1 cellular context compared by ENCODE assay signal in the genomic region with DNA sequence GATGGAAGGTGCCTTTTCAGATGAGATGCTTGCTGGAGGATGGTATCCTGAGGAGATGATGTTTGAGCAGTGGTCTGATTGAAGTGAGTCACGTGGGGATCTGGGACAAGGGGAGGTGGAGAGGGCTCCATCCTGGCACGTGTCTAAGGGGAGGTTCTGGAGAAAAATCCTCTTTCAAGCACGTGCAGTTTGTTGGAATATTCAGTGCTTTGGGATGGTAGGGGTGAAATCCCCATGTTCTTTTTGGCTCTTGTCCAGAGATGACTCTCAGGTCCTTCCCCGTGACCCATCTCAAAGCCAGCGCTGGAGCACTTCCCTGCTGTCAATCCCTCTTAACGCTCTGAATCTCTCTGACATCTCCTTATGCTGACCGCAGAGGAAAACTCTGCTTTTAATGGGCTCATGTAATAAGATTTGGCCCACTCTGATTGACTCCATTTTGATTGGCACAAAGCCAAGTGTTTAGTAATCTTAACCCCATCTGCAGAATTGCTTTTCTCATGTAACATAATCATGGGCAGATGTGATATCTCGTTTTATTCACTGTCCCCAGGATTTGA.
A peak's percentile ranks its signal among the peaks of the same experiment; 100 is the strongest.
TF ChIP-seq lines count a peak whose summit lies in the region.

No MANE protein-coding gene starts in this region.

TF ChIP-seq in HEK293, 187 proteins besides CTCF, POLR2A, EP300 and RAD21 (continued from another document and continues in another):
- TF ChIP-seq HIC1 (tag by site-specific recombination; IDR thresholded peaks at IDR 0.05) = peak; percentile 43; the same call in 1 of the 2 replicates
- no peak for TF ChIP-seq RBAK (tag by site-specific recombination; IDR thresholded peaks at IDR 0.05)
- peak; percentile 54; the same call in 1 of the 2 replicates for TF ChIP-seq FEZF1 (tag by site-specific recombination; IDR thresholded peaks at IDR 0.05)
- TF ChIP-seq, protein P1, sequence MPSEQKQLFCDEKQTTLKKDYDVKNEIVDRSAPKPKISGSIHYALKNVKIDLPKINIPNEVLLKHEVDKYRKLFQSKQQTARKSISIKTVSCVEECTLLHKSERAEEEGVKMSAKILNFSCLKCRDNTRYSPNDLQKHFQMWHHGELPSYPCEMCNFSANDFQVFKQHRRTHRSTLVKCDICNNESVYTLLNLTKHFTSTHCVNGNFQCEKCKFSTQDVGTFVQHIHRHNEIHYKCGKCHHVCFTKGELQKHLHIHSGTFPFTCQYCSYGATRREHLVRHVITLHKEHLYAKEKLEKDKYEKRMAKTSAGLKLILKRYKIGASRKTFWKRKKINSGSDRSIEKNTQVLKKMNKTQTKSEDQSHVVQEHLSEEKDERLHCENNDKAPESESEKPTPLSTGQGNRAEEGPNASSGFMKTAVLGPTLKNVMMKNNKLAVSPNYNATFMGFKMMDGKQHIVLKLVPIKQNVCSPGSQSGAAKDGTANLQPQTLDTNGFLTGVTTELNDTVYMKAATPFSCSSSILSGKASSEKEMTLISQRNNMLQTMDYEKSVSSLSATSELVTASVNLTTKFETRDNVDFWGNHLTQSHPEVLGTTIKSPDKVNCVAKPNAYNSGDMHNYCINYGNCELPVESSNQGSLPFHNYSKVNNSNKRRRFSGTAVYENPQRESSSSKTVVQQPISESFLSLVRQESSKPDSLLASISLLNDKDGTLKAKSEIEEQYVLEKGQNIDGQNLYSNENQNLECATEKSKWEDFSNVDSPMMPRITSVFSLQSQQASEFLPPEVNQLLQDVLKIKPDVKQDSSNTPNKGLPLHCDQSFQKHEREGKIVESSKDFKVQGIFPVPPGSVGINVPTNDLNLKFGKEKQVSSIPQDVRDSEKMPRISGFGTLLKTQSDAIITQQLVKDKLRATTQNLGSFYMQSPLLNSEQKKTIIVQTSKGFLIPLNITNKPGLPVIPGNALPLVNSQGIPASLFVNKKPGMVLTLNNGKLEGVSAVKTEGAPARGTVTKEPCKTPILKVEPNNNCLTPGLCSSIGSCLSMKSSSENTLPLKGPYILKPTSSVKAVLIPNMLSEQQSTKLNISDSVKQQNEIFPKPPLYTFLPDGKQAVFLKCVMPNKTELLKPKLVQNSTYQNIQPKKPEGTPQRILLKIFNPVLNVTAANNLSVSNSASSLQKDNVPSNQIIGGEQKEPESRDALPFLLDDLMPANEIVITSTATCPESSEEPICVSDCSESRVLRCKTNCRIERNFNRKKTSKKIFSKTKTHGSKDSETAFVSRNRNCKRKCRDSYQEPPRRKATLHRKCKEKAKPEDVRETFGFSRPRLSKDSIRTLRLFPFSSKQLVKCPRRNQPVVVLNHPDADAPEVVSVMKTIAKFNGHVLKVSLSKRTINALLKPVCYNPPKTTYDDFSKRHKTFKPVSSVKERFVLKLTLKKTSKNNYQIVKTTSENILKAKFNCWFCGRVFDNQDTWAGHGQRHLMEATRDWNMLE (tag by site-specific recombination; conservative IDR thresholded peaks at IDR 0.05; ENCODE audit: low read depth) = no peak
- TF ChIP-seq PRDM6 (tag by site-specific recombination; IDR thresholded peaks at IDR 0.05) = peak; percentile 85
- TF ChIP-seq ZBTB10 (tag by site-specific recombination; IDR thresholded peaks at IDR 0.05) = no peak
- peak; percentile 96 for TF ChIP-seq ZNF174 (tag by site-specific recombination; IDR thresholded peaks at IDR 0.05)
- no peak for TF ChIP-seq ZNF362 (tag by site-specific recombination; IDR thresholded peaks at IDR 0.05)
- peak; percentile 82; the same call in 1 of the 2 replicates for TF ChIP-seq ZNF776 (tag by site-specific recombination; IDR thresholded peaks at IDR 0.05; ENCODE audit: borderline replicate concordance)
- peak; percentile 61 for TF ChIP-seq ZXDB (tag by site-specific recombination; IDR thresholded peaks at IDR 0.05)
- TF ChIP-seq ZNF121 (tag by site-specific recombination; IDR thresholded peaks at IDR 0.05) = no peak
- TF ChIP-seq ZNF571 (tag by site-specific recombination; IDR thresholded peaks at IDR 0.05) = no peak
- no peak for TF ChIP-seq ZNF449 (tag by site-specific recombination; IDR thresholded peaks at IDR 0.05)
- peak; percentile 60 for TF ChIP-seq ZNF600 (tag by site-specific recombination; IDR thresholded peaks at IDR 0.05)
- TF ChIP-seq ZNF16 (tag by site-specific recombination; IDR thresholded peaks at IDR 0.05; ENCODE audit: low read depth) = no peak
- peak; percentile 61; the same call in 1 of the 2 replicates for TF ChIP-seq ZNF214 (tag by site-specific recombination; IDR thresholded peaks at IDR 0.05; ENCODE audit: borderline replicate concordance)
- TF ChIP-seq ZNF324 (tag by site-specific recombination; IDR thresholded peaks at IDR 0.05) = peak; percentile 63; the same call in 1 of the 2 replicates
- TF ChIP-seq ZNF596 (tag by site-specific recombination; IDR thresholded peaks at IDR 0.05) = no peak
- TF ChIP-seq ZNF426 (tag by site-specific recombination; IDR thresholded peaks at IDR 0.05) = no peak
- TF ChIP-seq MYNN (tag by site-specific recombination; IDR thresholded peaks at IDR 0.05; ENCODE audit: borderline replicate concordance) = no peak
- TF ChIP-seq ZFP3 (tag by site-specific recombination; IDR thresholded peaks at IDR 0.05; ENCODE audit: low read depth) = no peak
- peak; percentile 81 for TF ChIP-seq ZNF112 (tag by site-specific recombination; IDR thresholded peaks at IDR 0.05)
- 0 out of 2 replicates have a peak, but pooled peaks have one; percentile 39 for TF ChIP-seq ZBTB6 (tag by site-specific recombination; IDR thresholded peaks at IDR 0.05)
- no peak for TF ChIP-seq KLF9 (tag by site-specific recombination; IDR thresholded peaks at IDR 0.05; ENCODE audit: low read depth)
- TF ChIP-seq SCRT2 (tag by site-specific recombination; IDR thresholded peaks at IDR 0.05) = no peak
- TF ChIP-seq TCF7L2 (IDR thresholded peaks at IDR 0.05; ENCODE audit: borderline replicate concordance, low read depth, low read length) = no peak
- no peak for TF ChIP-seq ZNF114 (tag by site-specific recombination; IDR thresholded peaks at IDR 0.05)
- TF ChIP-seq ZNF692 (tag by site-specific recombination; IDR thresholded peaks at IDR 0.05) = 0 out of 2 replicates have a peak, but pooled peaks have one; percentile 26
- no peak for TF ChIP-seq ZNF433 (tag by site-specific recombination; IDR thresholded peaks at IDR 0.05; ENCODE audit: low read depth)
- TF ChIP-seq ZNF404 (tag by site-specific recombination; IDR thresholded peaks at IDR 0.05) = no peak
- TF ChIP-seq ZNF146 (tag by site-specific recombination; IDR thresholded peaks at IDR 0.05) = no peak
- no peak for TF ChIP-seq ZFP41 (tag by site-specific recombination; IDR thresholded peaks at IDR 0.05; ENCODE audit: borderline replicate concordance)
- no peak for TF ChIP-seq KLF1 (tag by site-specific recombination; IDR thresholded peaks at IDR 0.05)
- no peak for TF ChIP-seq ZNF423 (tag by site-specific recombination; IDR thresholded peaks at IDR 0.05)
- peak; percentile 92 for TF ChIP-seq ZNF184 (tag by site-specific recombination; IDR thresholded peaks at IDR 0.05)
- no peak for TF ChIP-seq ZBTB7A (tag by site-specific recombination; IDR thresholded peaks at IDR 0.05; ENCODE audit: low read depth)
- TF ChIP-seq SALL2 (tag by site-specific recombination; IDR thresholded peaks at IDR 0.05; ENCODE audit: borderline replicate concordance) = no peak
- no peak; the same call in 1 of the 2 replicates for TF ChIP-seq ZEB2 (tag by site-specific recombination; IDR thresholded peaks at IDR 0.05)
- no peak for TF ChIP-seq ZNF155 (tag by site-specific recombination; IDR thresholded peaks at IDR 0.05)
